8 cellular contexts compared by ENCODE assay signal in the genomic region with DNA sequence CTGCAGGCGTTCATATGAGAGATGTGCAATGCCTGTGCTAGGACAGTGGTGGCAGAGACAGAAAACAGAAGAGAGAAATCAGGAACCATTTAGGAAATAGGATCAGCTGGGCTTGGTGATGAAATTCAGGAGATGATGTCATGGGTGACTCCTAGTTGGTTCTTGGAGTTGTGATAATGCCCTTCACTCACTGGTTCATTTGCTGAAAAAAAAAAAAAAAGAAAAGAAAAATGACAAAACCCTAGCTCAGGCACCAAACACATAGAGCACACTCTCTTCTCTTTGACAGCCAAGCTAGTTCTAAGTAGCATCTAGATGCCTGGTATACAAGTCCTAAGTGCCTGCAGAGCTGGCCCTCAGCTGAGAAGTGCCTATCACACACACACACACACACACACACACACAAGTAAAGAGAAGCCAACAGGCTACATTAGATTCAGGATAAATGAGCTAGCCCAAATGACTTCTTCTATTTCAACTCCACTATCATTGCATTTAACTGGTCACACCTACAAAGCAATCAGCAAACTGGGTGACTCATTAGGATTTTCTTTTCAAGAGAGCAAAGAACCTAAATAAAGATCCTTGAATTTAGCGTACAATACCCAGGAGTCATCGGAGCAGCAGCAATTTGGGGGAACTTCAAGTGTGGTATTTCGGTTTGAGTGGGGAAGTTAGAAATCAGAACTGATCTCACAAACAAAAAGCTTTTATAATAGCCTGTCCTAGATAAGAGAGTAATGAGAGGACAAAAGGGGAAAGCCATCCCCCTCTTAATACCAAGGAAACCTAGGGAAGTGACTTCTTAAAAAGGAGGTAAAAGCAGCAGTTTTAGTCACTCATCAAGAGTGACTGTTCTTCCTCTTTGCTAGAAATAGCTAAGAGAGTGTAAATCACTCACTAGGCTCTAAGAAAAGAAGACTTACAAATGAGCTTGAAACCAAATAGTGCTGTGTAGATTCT.
DNase-seq lines count a peak whose midpoint lies in the region; ATAC-seq and TF ChIP-seq lines count a peak whose summit lies in the region.

No MANE protein-coding gene starts in this region.

- H3K36me3 Mint-ChIP-seq in T-helper 17 cell (ENCODE audit: low read depth) (peaks cover 7% of the 10 kb centered on the region), WTC11 (peaks cover 13% of the 10 kb centered on the region)

- ATAC-seq in GM19035 (IDR thresholded peaks at IDR 0.05; ENCODE audit: unreplicated experiment) (peak; percentile 67), HG03103 (IDR thresholded peaks at IDR 0.05; ENCODE audit: low read depth, unreplicated experiment) (peak; percentile 52), T-helper 17 cell (peak; percentile 25), left colon (peak; percentile 84), WTC11 (no peak)

- no peaks in the 10 kb centered on the region for H3K9me3 ChIP-seq in T-helper 17 cell (ENCODE audit: control insufficient read depth, low read length, poor library complexity, severe bottlenecking)

- peaks cover 27% of the 10 kb centered on the region for H3K4me1 Mint-ChIP-seq in T-helper 17 cell
- peaks cover 60% of the 10 kb centered on the region for H3K4me1 Mint-ChIP-seq in WTC11

- H3K27ac Mint-ChIP-seq in T-helper 17 cell = no peak overlapping the region
- H3K27ac Mint-ChIP-seq in WTC11 = no peak overlapping the region

- POLR2A ChIA-PET in WTC11 (lab: Charles Lee) = interaction anchor here (0.7 kb wide), 1 partner anchor 73 kb away, joined by 4 read pairs; no protein-coding TSS in a partner anchor

- H3K4me3 Mint-ChIP-seq in T-helper 17 cell = peak overlapping the region; percentile 25
- H3K4me3 Mint-ChIP-seq in WTC11 = no peak overlapping the region

- CTCF ChIA-PET in WTC11 (lab: Charles Lee) = interaction anchor here (0.6 to 1.5 kb wide), 3 partner anchors 36 to 267 kb away, joined by 3 to 5 read pairs (median 3); no protein-coding TSS in a partner anchor

- TF ChIP-seq CTCF in WTC11 (IDR thresholded peaks at IDR 0.05) = no peak

- DNase-seq in Ammon's horn (ENCODE audit: low spot score) (peak; percentile 38), T-helper 17 cell (no peak), left colon (no peak), SHP77 treated with DMSO at 0.1 percent for 48 hours (lab: John Stamatoyannopoulos, UW) (no peak), WTC11 (ENCODE audit: low spot score) (no peak), NCI-H748 (lab: John Stamatoyannopoulos, UW; ENCODE audit: unreplicated experiment) (no peak)

- intact Hi-C loops in left colon (cut with DNase I, micrococcal nuclease) = no loop called here

- H3K27me3 Mint-ChIP-seq in T-helper 17 cell (no peaks in the 10 kb centered on the region), WTC11 (ENCODE audit: low read depth) (no peaks in the 10 kb centered on the region)

- H3K9me3 Mint-ChIP-seq in WTC11 = peaks cover 8% of the 10 kb centered on the region

TF ChIP-seq in WTC11, 78 proteins besides CTCF, POLR2A, EP300 and RAD21:
- TF ChIP-seq NR2C2 (CRISPR knock-in tag; IDR thresholded peaks at IDR 0.05) = no peak
- TF ChIP-seq FOXJ3 (CRISPR knock-in tag; IDR thresholded peaks at IDR 0.05; ENCODE audit: borderline replicate concordance) = no peak
- no peak for TF ChIP-seq SMAD4 (CRISPR knock-in tag; IDR thresholded peaks at IDR 0.05)
- TF ChIP-seq SOX15 (CRISPR knock-in tag; IDR thresholded peaks at IDR 0.05) = no peak
- TF ChIP-seq ZNF423 (CRISPR knock-in tag; IDR thresholded peaks at IDR 0.05) = no peak
- TF ChIP-seq JUN (CRISPR knock-in tag; IDR thresholded peaks at IDR 0.05) = no peak
- TF ChIP-seq, protein P1, sequence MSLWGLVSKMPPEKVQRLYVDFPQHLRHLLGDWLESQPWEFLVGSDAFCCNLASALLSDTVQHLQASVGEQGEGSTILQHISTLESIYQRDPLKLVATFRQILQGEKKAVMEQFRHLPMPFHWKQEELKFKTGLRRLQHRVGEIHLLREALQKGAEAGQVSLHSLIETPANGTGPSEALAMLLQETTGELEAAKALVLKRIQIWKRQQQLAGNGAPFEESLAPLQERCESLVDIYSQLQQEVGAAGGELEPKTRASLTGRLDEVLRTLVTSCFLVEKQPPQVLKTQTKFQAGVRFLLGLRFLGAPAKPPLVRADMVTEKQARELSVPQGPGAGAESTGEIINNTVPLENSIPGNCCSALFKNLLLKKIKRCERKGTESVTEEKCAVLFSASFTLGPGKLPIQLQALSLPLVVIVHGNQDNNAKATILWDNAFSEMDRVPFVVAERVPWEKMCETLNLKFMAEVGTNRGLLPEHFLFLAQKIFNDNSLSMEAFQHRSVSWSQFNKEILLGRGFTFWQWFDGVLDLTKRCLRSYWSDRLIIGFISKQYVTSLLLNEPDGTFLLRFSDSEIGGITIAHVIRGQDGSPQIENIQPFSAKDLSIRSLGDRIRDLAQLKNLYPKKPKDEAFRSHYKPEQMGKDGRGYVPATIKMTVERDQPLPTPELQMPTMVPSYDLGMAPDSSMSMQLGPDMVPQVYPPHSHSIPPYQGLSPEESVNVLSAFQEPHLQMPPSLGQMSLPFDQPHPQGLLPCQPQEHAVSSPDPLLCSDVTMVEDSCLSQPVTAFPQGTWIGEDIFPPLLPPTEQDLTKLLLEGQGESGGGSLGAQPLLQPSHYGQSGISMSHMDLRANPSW (CRISPR knock-in tag; conservative IDR thresholded peaks at IDR 0.05; ENCODE audit: low read depth) = no peak
- no peak for TF ChIP-seq EMX1 (CRISPR knock-in tag; IDR thresholded peaks at IDR 0.05)
- TF ChIP-seq NFYB (CRISPR knock-in tag; conservative IDR thresholded peaks at IDR 0.05; ENCODE audit: low read depth) = no peak
- TF ChIP-seq MYBL2 (CRISPR knock-in tag; IDR thresholded peaks at IDR 0.05) = no peak
- no peak for TF ChIP-seq SP1 (CRISPR knock-in tag; conservative IDR thresholded peaks at IDR 0.05)
- TF ChIP-seq ZNF138 (CRISPR knock-in tag; conservative IDR thresholded peaks at IDR 0.05) = no peak
- no peak for TF ChIP-seq OVOL2 (CRISPR knock-in tag; IDR thresholded peaks at IDR 0.05; ENCODE audit: borderline replicate concordance)
- TF ChIP-seq, protein P2, sequence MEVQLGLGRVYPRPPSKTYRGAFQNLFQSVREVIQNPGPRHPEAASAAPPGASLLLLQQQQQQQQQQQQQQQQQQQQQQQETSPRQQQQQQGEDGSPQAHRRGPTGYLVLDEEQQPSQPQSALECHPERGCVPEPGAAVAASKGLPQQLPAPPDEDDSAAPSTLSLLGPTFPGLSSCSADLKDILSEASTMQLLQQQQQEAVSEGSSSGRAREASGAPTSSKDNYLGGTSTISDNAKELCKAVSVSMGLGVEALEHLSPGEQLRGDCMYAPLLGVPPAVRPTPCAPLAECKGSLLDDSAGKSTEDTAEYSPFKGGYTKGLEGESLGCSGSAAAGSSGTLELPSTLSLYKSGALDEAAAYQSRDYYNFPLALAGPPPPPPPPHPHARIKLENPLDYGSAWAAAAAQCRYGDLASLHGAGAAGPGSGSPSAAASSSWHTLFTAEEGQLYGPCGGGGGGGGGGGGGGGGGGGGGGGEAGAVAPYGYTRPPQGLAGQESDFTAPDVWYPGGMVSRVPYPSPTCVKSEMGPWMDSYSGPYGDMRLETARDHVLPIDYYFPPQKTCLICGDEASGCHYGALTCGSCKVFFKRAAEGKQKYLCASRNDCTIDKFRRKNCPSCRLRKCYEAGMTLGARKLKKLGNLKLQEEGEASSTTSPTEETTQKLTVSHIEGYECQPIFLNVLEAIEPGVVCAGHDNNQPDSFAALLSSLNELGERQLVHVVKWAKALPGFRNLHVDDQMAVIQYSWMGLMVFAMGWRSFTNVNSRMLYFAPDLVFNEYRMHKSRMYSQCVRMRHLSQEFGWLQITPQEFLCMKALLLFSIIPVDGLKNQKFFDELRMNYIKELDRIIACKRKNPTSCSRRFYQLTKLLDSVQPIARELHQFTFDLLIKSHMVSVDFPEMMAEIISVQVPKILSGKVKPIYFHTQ (CRISPR knock-in tag; IDR thresholded peaks at IDR 0.05) = no peak
